Comparison of ENCODE assay signal across 8 cellular contexts in the genomic region with DNA sequence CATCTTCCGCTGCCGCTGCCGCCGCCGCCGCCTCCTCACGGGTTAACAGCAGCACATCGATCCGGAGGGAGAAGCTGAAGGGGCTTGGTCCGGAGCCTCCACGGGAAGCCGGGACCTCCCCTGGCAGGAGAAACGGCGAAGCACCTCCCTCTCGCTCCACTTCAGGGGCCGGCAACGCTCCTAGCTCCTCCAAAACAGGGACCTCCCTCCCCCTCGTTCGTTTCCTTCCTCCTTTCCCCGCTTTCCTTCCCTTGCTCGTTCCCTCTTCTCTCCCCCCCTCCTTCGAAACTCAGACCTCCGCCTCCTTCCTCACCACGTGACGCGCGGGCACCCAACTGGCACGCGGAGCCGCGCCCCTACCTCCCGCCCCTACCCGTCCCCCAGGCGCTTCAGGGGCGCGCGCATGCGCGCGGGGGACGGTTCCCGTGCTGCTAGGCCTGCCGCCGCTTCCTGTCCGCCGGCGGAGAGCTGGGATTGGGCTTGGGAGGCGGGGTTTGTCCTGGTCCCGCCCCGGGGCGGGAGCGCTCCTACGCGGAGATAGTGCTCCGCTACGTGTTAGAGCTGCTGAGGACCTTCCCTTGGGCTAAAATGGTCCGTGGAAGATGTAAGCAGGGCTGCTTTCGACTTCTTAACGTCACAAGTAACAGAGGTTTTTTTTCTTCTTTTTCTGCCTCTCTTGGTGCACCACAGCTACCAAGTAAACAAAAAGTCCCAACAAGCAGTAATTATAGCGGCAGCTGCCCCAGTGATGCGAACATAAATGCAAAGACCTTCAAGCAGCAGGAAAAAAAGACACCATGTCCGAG. TPM values are rescaled to one million over a fixed set of nuclear protein-coding genes. Genes with fewer than 3 reads are reported as not detected.
DNase-seq lines count a peak whose midpoint lies in the region; ATAC-seq, FAIRE-seq and TF ChIP-seq lines count a peak whose summit lies in the region.

A gene with protein sequence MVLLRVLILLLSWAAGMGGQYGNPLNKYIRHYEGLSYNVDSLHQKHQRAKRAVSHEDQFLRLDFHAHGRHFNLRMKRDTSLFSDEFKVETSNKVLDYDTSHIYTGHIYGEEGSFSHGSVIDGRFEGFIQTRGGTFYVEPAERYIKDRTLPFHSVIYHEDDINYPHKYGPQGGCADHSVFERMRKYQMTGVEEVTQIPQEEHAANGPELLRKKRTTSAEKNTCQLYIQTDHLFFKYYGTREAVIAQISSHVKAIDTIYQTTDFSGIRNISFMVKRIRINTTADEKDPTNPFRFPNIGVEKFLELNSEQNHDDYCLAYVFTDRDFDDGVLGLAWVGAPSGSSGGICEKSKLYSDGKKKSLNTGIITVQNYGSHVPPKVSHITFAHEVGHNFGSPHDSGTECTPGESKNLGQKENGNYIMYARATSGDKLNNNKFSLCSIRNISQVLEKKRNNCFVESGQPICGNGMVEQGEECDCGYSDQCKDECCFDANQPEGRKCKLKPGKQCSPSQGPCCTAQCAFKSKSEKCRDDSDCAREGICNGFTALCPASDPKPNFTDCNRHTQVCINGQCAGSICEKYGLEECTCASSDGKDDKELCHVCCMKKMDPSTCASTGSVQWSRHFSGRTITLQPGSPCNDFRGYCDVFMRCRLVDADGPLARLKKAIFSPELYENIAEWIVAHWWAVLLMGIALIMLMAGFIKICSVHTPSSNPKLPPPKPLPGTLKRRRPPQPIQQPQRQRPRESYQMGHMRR (minus strand): TSS at position 176 of the 806 bp plus-strand sequence. CDS start 173 bp downstream, at position 3.

- peaks cover 5% of the 10 kb centered on the region for H3K36me3 Mint-ChIP-seq in nephron progenitor cell (ENCODE audit: low read depth)

- peak; percentile 90 for TF ChIP-seq POLR2A in H54 (IDR thresholded peaks at IDR 0.05; ENCODE audit: low read depth, low read length)

- peak within 1 kb of the TSS; percentile 99 for H3K4me3 Mint-ChIP-seq in nephron progenitor cell
- H3K4me3 Mint-ChIP-seq in stimulated activated naive CD8-positive, alpha-beta T cell treated with anti-CD3 and anti-CD28 coated beads, Interleukin-15, amount 100 ng/mL, for 72 hours: peak within 1 kb of the TSS; percentile 98 to 100

- no peaks in the 10 kb centered on the region for H3K9me3 Mint-ChIP-seq in nephron progenitor cell
- H3K9me3 Mint-ChIP-seq in stimulated activated naive CD8-positive, alpha-beta T cell treated with anti-CD3 and anti-CD28 coated beads, Interleukin-15, amount 100 ng/mL, for 72 hours: no peaks in the 10 kb centered on the region

- FAIRE-seq in H54 (lab: Jason Lieb, UNC): peak; percentile 48

- peak; percentile 93 for ATAC-seq in stimulated activated naive CD8-positive, alpha-beta T cell treated with anti-CD3 and anti-CD28 coated beads, Interleukin-15, amount 100 ng/mL, for 72 hours

- peak within 1 kb of the TSS; percentile 87 for H3K4me3 ChIP-seq in fibroblast of the aortic adventitia (ENCODE audit: low read depth, low read length)

- TF ChIP-seq CTCF in fibroblast of the aortic adventitia (IDR thresholded peaks at IDR 0.05; ENCODE audit: insufficient read depth, low read length) (no peak), nephron progenitor cell (IDR thresholded peaks at IDR 0.05) (no peak)

- peak within 1 kb of the TSS; percentile 100 for H3K27ac Mint-ChIP-seq in nephron progenitor cell
- peak within 1 kb of the TSS; percentile 97 to 98 for H3K27ac Mint-ChIP-seq in stimulated activated naive CD8-positive, alpha-beta T cell treated with anti-CD3 and anti-CD28 coated beads, Interleukin-15, amount 100 ng/mL, for 72 hours

- H3K4me1 Mint-ChIP-seq in nephron progenitor cell: peaks cover 39% of the 10 kb centered on the region
- peaks cover 26% of the 10 kb centered on the region for H3K4me1 Mint-ChIP-seq in stimulated activated naive CD8-positive, alpha-beta T cell treated with anti-CD3 and anti-CD28 coated beads, Interleukin-15, amount 100 ng/mL, for 72 hours

- no peaks in the 10 kb centered on the region for H3K27me3 Mint-ChIP-seq in nephron progenitor cell (ENCODE audit: low read depth, poor library complexity)
- H3K27me3 Mint-ChIP-seq in stimulated activated naive CD8-positive, alpha-beta T cell treated with anti-CD3 and anti-CD28 coated beads, Interleukin-15, amount 100 ng/mL, for 72 hours: no peaks in the 10 kb centered on the region

- DNase-seq in EL (peak; percentile 99), H54 (ENCODE audit: insufficient read length, low spot score) (peak; percentile 88), M059J (ENCODE audit: low read depth) (peak; percentile 98), SHP77 (lab: John Stamatoyannopoulos, UW) (peak; percentile 95 to 98), fibroblast of the aortic adventitia (ENCODE audit: low read depth) (peak; percentile 98), nephron progenitor cell (peak; percentile 99)
- peak; percentile 99 for DNase-seq in activated effector memory CD4-positive, alpha-beta T cell treated with Interleukin-2 at 50 U/mL for 16 hours
- DNase-seq in stimulated activated naive CD8-positive, alpha-beta T cell treated with anti-CD3 and anti-CD28 coated beads, Interleukin-15, amount 100 ng/mL, for 72 hours: peak; percentile 95 to 97

RNA-seq across cellular contexts. Expression of the gene that starts here (rescaled TPM):
- 62.8 and 107 TPM in 2 replicates for total RNA-seq in M059J (2014; rRNA removed; shearing (Covaris generic))
- total RNA-seq in fibroblast of the aortic adventitia (ENCODE audit: low replicate concordance): 98.9 and 255 TPM in 2 replicates

Comparison
In these comparisons a context has a peak if more than half of its experiments do, and no peak if none do; other contexts are left out.
1. Peak in every context shown above with its lines: DNase-seq, ATAC-seq and H3K4me3 ChIP-seq.